In genomic region chr1:6467744-6468688, GRCh38 we compare ENCODE assay signal across 27 cellular contexts. TPM values are rescaled to one million over a fixed set of nuclear protein-coding genes. Genes with fewer than 3 reads are reported as not detected.
DNase-seq lines count a peak whose midpoint lies in the region; ATAC-seq, FAIRE-seq and TF ChIP-seq lines count a peak whose summit lies in the region.
"Had no signal": no experiment of that assay in that cellular context is flagged by ENCODE, and none has a peak within 500 bp of the region (broad histone marks: within the 10 kb centered on the region; RNA-seq: fewer than 3 reads in every experiment).

No MANE protein-coding gene starts in this region.

- ATAC-seq in CD4-positive, alpha-beta T cell (ENCODE audit: poor library complexity): no peak
- no peak for ATAC-seq in left lung
- ATAC-seq: A549, GM12878 had no signal

- no peaks in the 10 kb centered on the region for H3K27me3 ChIP-seq in CD4-positive, alpha-beta T cell (ENCODE audit: control insufficient read depth, insufficient read depth, low read length)
- H3K27me3 ChIP-seq in esophagus squamous epithelium (peaks cover 0 to 24% (median 0%) of the 10 kb centered on the region in 4 donors), left lung (peaks cover 8 to 25% of the 10 kb centered on the region in 2 donors)

- FAIRE-seq in kidney (lab: Jason Lieb, UNC): no peak
- FAIRE-seq: A549, GM12878, GM19239 had no signal

- no peaks in the 10 kb centered on the region for H3K36me3 ChIP-seq in kidney (ENCODE audit: control insufficient read depth in 1 of 2, insufficient read depth in 2 of 2, low read length in 2 of 2)
- peaks cover 30 to 98% (median 37%) of the 10 kb centered on the region in 3 donors for H3K36me3 ChIP-seq in esophagus squamous epithelium
- H3K36me3 ChIP-seq in left lung: peaks cover 0 to 43% of the 10 kb centered on the region in 2 donors
- H3K36me3 ChIP-seq: BLaER1 treated with 17β-estradiol and CSF1 and Interleukin-3, amounts not matched to agents 10 nM and 100 nM had no signal

- intact Hi-C loops in CD4-positive, alpha-beta T cell (cut with DNase I, micrococcal nuclease): no loop called here
- intact Hi-C loops in activated T-helper 2 cell treated with anti-CD3 and anti-CD28 coated beads, Interferon-gamma antibody, Interleukin-2, Interleukin-4, amounts not matched to agents 10 μg/mL and 5 μg/mL and 100 μg/mL, durations not matched to agents 14 hours and 24 hours and 36 hours (cut with micrococcal nuclease): no loop called here
- intact Hi-C loops in kidney (cut with DNase I) (no loop called here), esophagus squamous epithelium (cut with DNase I) (no loop called here), left lung (cut with DNase I) (no loop called here)

- TF ChIP-seq EP300 in Ishikawa (IDR thresholded peaks at IDR 0.05; ENCODE audit: borderline replicate concordance): no peak

- no peak overlapping the region for H3K27ac ChIP-seq in CD4-positive, alpha-beta T cell (ENCODE audit: low read depth, low read length)
- no peak overlapping the region for H3K27ac ChIP-seq in kidney (ENCODE audit: low read depth in 2 of 2, low read length in 2 of 2)
- H3K27ac ChIP-seq in esophagus squamous epithelium: no peak overlapping the region
- H3K27ac ChIP-seq in left lung: no peak overlapping the region
- H3K27ac ChIP-seq: A549; BLaER1 treated with 17β-estradiol and CSF1 and Interleukin-3, amounts not matched to agents 10 nM and 100 nM; PC-9 had no signal

- H3K9me3 Mint-ChIP-seq in CD4-positive, alpha-beta T cell: no peaks in the 10 kb centered on the region
- no peaks in the 10 kb centered on the region for H3K9me3 Mint-ChIP-seq in activated T-helper 2 cell treated with anti-CD3 and anti-CD28 coated beads, Interferon-gamma antibody, Interleukin-2, Interleukin-4, amounts not matched to agents 10 μg/mL and 5 μg/mL and 100 μg/mL, durations not matched to agents 14 hours and 24 hours and 36 hours
- H3K9me3 Mint-ChIP-seq: CD8-positive, alpha-beta memory T cell had no signal

- no peak for TF ChIP-seq CTCF in CD4-positive, alpha-beta T cell (IDR thresholded peaks at IDR 0.05)
- TF ChIP-seq CTCF in kidney (IDR thresholded peaks at IDR 0.05; ENCODE audit: borderline replicate concordance, extremely low read depth, insufficient read depth) (no peak), esophagus squamous epithelium (IDR thresholded peaks at IDR 0.05) (no peak), left lung (IDR thresholded peaks at IDR 0.05) (no peak), GM13977 (IDR thresholded peaks at IDR 0.05; ENCODE audit: extremely low read depth, insufficient read depth, missing control alignments) (no peak)

- WGBS in esophagus squamous epithelium, 2 donors: 80 to 91% methylated on average over 4 to 12 of the region's 30 CpGs

- no peaks in the 10 kb centered on the region for H3K4me1 ChIP-seq in kidney (ENCODE audit: control insufficient read depth in 1 of 2, insufficient read depth in 1 of 2, low read depth in 1 of 2, low read length in 2 of 2)
- H3K4me1 ChIP-seq in esophagus squamous epithelium: peaks cover 10 to 24% (median 10%) of the 10 kb centered on the region in 3 donors
- peaks cover 0 to 10% of the 10 kb centered on the region in 2 donors for H3K4me1 ChIP-seq in left lung
- H3K4me1 ChIP-seq: A549 had no signal

- no peak overlapping the region for H3K27ac Mint-ChIP-seq in CD4-positive, alpha-beta T cell
- H3K27ac Mint-ChIP-seq in activated T-helper 2 cell treated with anti-CD3 and anti-CD28 coated beads, Interferon-gamma antibody, Interleukin-2, Interleukin-4, amounts not matched to agents 10 μg/mL and 5 μg/mL and 100 μg/mL, durations not matched to agents 14 hours and 24 hours and 36 hours: no peak overlapping the region

- H3K9me3 ChIP-seq in CD4-positive, alpha-beta T cell (ENCODE audit: control insufficient read depth, low read length): no peaks in the 10 kb centered on the region
- H3K9me3 ChIP-seq in kidney (ENCODE audit: control insufficient read depth in 1 of 2, low read length in 2 of 2) (no peaks in the 10 kb centered on the region), esophagus squamous epithelium (no peaks in the 10 kb centered on the region), left lung (no peaks in the 10 kb centered on the region)
- H3K9me3 ChIP-seq: A549; BLaER1 treated with 17β-estradiol and CSF1 and Interleukin-3, amounts not matched to agents 10 nM and 100 nM had no signal

- H3K4me1 Mint-ChIP-seq in CD4-positive, alpha-beta T cell (ENCODE audit: low read depth): peaks cover 28% of the 10 kb centered on the region
- peaks cover 12% of the 10 kb centered on the region for H3K4me1 Mint-ChIP-seq in activated T-helper 2 cell treated with anti-CD3 and anti-CD28 coated beads, Interferon-gamma antibody, Interleukin-2, Interleukin-4, amounts not matched to agents 10 μg/mL and 5 μg/mL and 100 μg/mL, durations not matched to agents 14 hours and 24 hours and 36 hours (ENCODE audit: low read depth)

- H3K27me3 Mint-ChIP-seq in CD4-positive, alpha-beta T cell: no peaks in the 10 kb centered on the region
- no peaks in the 10 kb centered on the region for H3K27me3 Mint-ChIP-seq in activated T-helper 2 cell treated with anti-CD3 and anti-CD28 coated beads, Interferon-gamma antibody, Interleukin-2, Interleukin-4, amounts not matched to agents 10 μg/mL and 5 μg/mL and 100 μg/mL, durations not matched to agents 14 hours and 24 hours and 36 hours (ENCODE audit: low read depth)
- H3K27me3 Mint-ChIP-seq: CD8-positive, alpha-beta memory T cell had no signal

- no peak overlapping the region for H3K4me3 ChIP-seq in kidney (ENCODE audit: low read length in 2 of 2)
- no peak overlapping the region for H3K4me3 ChIP-seq in esophagus squamous epithelium
- H3K4me3 ChIP-seq in left lung: no peak overlapping the region
- H3K4me3 ChIP-seq: A549; BLaER1 treated with 17β-estradiol and CSF1 and Interleukin-3, amounts not matched to agents 10 nM and 100 nM; GM12878; PC-9 had no signal

- POLR2A ChIA-PET in CD4-positive, alpha-beta T cell (lab: Charles Lee): interaction anchor here (1.7 to 6.9 kb wide), 2 partner anchors 8 to 18 kb away, joined by 8 to 40 read pairs; no protein-coding TSS in a partner anchor

- H3K36me3 Mint-ChIP-seq in CD4-positive, alpha-beta T cell (ENCODE audit: low read depth): peaks cover 24% of the 10 kb centered on the region
- H3K36me3 Mint-ChIP-seq in activated T-helper 2 cell treated with anti-CD3 and anti-CD28 coated beads, Interferon-gamma antibody, Interleukin-2, Interleukin-4, amounts not matched to agents 10 μg/mL and 5 μg/mL and 100 μg/mL, durations not matched to agents 14 hours and 24 hours and 36 hours (ENCODE audit: low read depth): peaks cover 18% of the 10 kb centered on the region

- peak overlapping the region; percentile 54 for H3K4me3 Mint-ChIP-seq in CD4-positive, alpha-beta T cell
- H3K4me3 Mint-ChIP-seq in activated T-helper 2 cell treated with anti-CD3 and anti-CD28 coated beads, Interferon-gamma antibody, Interleukin-2, Interleukin-4, amounts not matched to agents 10 μg/mL and 5 μg/mL and 100 μg/mL, durations not matched to agents 14 hours and 24 hours and 36 hours (ENCODE audit: low read depth): peak overlapping the region; percentile 26

- no peak for TF ChIP-seq POLR2A in esophagus squamous epithelium (IDR thresholded peaks at IDR 0.05)

- H3K9ac ChIP-seq in kidney (ENCODE audit: low read length in 2 of 2): no peak overlapping the region
- H3K9ac ChIP-seq: BLaER1 treated with 17β-estradiol and CSF1 and Interleukin-3, amounts not matched to agents 10 nM and 100 nM had no signal

- in situ Hi-C loops in GM13977 (cut with MboI; ENCODE audit: low pct_unique_long_range_greater_than_20kb, low sequenced_read_pairs, unreplicated experiment): no loop called here

- CTCF ChIA-PET in CD4-positive, alpha-beta T cell (lab: Charles Lee): interaction anchor here (0.8 to 2.7 kb wide), 4 partner anchors 13 to 30 kb away, joined by 3 to 13 read pairs (median 6); no protein-coding TSS in a partner anchor

- TF ChIP-seq RAD21 in Ishikawa (IDR thresholded peaks at IDR 0.05; ENCODE audit: low read depth): no peak

- DNase-seq in CD4-positive, alpha-beta T cell: no peak
- DNase-seq in activated T-helper 2 cell treated with anti-CD3 and anti-CD28 coated beads, Interferon-gamma antibody, Interleukin-2, Interleukin-4, amounts not matched to agents 10 μg/mL and 5 μg/mL and 100 μg/mL, durations not matched to agents 14 hours and 24 hours and 36 hours (ENCODE audit: low spot score): no peak
- DNase-seq in kidney (peak; percentile 68), esophagus squamous epithelium (lab: John Stamatoyannopoulos, UW) (no peak), left lung (no peak), GM13977 (ENCODE audit: low spot score) (no peak)
- DNase-seq: AML-193; CD8-positive, alpha-beta memory T cell; DMS 273 treated with DMSO at 0.1 percent for 48 hours; DMS79; EL; GDM1; H7; Kasumi-1; MV-4-11; NCI-H1105; NCI-H2029; NCI-H526 treated with DMSO at 0.1 percent for 48 hours; PC-9; Right ventricle myocardium superior had no signal

RNA-seq across cellular contexts. Expression of gene TNFRSF25, which starts 2.0 kb away (rescaled TPM):
- 100 to 1,000 TPM; 220 to 225 TPM for total RNA-seq in CD4-positive, alpha-beta T cell
- 88.0 and 89.7 TPM in 2 replicates for total RNA-seq in activated T-helper 2 cell treated with anti-CD3 and anti-CD28 coated beads, Interferon-gamma antibody, Interleukin-2, Interleukin-4, amounts not matched to agents 10 μg/mL and 5 μg/mL and 100 μg/mL, durations not matched to agents 14 hours and 24 hours and 36 hours
- total RNA-seq in kidney: 13.8 TPM
- 7.6 TPM for polyA plus RNA-seq in kidney (ENCODE audit: insufficient read depth, low read depth, low replicate concordance)
- 10 to 100 TPM; 22.1 to 47.3 (median 34.3) TPM for total RNA-seq in esophagus squamous epithelium
- total RNA-seq in left lung: 1 to 10 TPM; 5.6 to 8.4 TPM

RNA-seq across cellular contexts. Expression of gene PLEKHG5, which starts 23.5 kb away (rescaled TPM):
- 1 to 10 TPM; 5.0 to 6.1 TPM for total RNA-seq in CD4-positive, alpha-beta T cell
- total RNA-seq in activated T-helper 2 cell treated with anti-CD3 and anti-CD28 coated beads, Interferon-gamma antibody, Interleukin-2, Interleukin-4, amounts not matched to agents 10 μg/mL and 5 μg/mL and 100 μg/mL, durations not matched to agents 14 hours and 24 hours and 36 hours: 1.1 and 1.6 TPM in 2 replicates
- total RNA-seq in kidney: 14.0 TPM
- polyA plus RNA-seq in kidney (ENCODE audit: insufficient read depth, low read depth, low replicate concordance): 4.4 TPM
- 10 to 100 TPM; 24.3 to 37.8 (median 32.6) TPM for total RNA-seq in esophagus squamous epithelium
- total RNA-seq in left lung: 10 to 100 TPM in 1 of 2 donors, 1 to 10 TPM in 1; 6.3 to 10.7 TPM

RNA-seq across cellular contexts. Expression of gene ESPN, which starts 43.4 kb away (rescaled TPM):
- total RNA-seq in CD4-positive, alpha-beta T cell: 1 to 10 TPM; 2.0 to 3.9 TPM
- total RNA-seq in activated T-helper 2 cell treated with anti-CD3 and anti-CD28 coated beads, Interferon-gamma antibody, Interleukin-2, Interleukin-4, amounts not matched to agents 10 μg/mL and 5 μg/mL and 100 μg/mL, durations not matched to agents 14 hours and 24 hours and 36 hours: 0.87 and 1.0 TPM in 2 replicates
- total RNA-seq in kidney: 14.2 TPM
- 112 TPM for polyA plus RNA-seq in kidney (ENCODE audit: insufficient read depth, low read depth, low replicate concordance)
- total RNA-seq in esophagus squamous epithelium: 10 to 100 TPM; 14.5 to 22.2 (median 18.6) TPM
- 1 to 10 TPM; 1.2 to 3.7 TPM for total RNA-seq in left lung
- total RNA-seq: RPMI7951 had no signal

RNA-seq across cellular contexts. Expression of gene HES2, which starts 48.3 kb away (rescaled TPM):
- total RNA-seq in CD4-positive, alpha-beta T cell: not detected
- 0.21 and 0.51 TPM in 2 replicates for total RNA-seq in activated T-helper 2 cell treated with anti-CD3 and anti-CD28 coated beads, Interferon-gamma antibody, Interleukin-2, Interleukin-4, amounts not matched to agents 10 μg/mL and 5 μg/mL and 100 μg/mL, durations not matched to agents 14 hours and 24 hours and 36 hours
- total RNA-seq in kidney (1.3 TPM), esophagus squamous epithelium (10 to 100 TPM; 40.5 to 51.9 (median 50.2) TPM), left lung (1 to 10 TPM; 1.6 to 6.6 TPM)
- 1.6 TPM for polyA plus RNA-seq in kidney (ENCODE audit: insufficient read depth, low read depth, low replicate concordance)
- total RNA-seq: HT-29, Right ventricle myocardium superior had no signal
- polyA plus RNA-seq: CD8-positive, alpha-beta memory T cell had no signal
